ENCODE assay signal across 8 cellular contexts in genomic region chr5:69491838-69492390, GRCh38. TPM values are rescaled to one million over a fixed set of nuclear protein-coding genes. Genes with fewer than 3 reads are reported as not detected.
DNase-seq lines count a peak whose midpoint lies in the region; ATAC-seq and TF ChIP-seq lines count a peak whose summit lies in the region.

No MANE protein-coding gene starts in this region.

- no peaks in the 10 kb centered on the region for H3K36me3 Mint-ChIP-seq in neural crest cell (ENCODE audit: low read depth)

- H3K27me3 ChIP-seq in effector memory CD4-positive, alpha-beta T cell (replicated peaks; ENCODE audit: control insufficient read depth, insufficient read depth, low read length, poor library complexity, severe bottlenecking): peaks cover 7% of the 10 kb centered on the region

- H3K9me3 ChIP-seq in effector memory CD4-positive, alpha-beta T cell (ENCODE audit: control insufficient read depth, low read length): no peaks in the 10 kb centered on the region

- no peak for DNase-seq in Jurkat, Clone E6-1 (ENCODE audit: low read depth, low spot score)
- no peak for DNase-seq in effector memory CD4-positive, alpha-beta T cell
- no peak for DNase-seq in neural crest cell (ENCODE audit: low read depth, low spot score)
- no peak for DNase-seq in NCI-H446 (lab: John Stamatoyannopoulos, UW)
- no peak for DNase-seq in HuH-7.5 (ENCODE audit: low spot score)
- DNase-seq in cerebellar nuclear complex (lab: John Stamatoyannopoulos, UW): no peak

- no peaks in the 10 kb centered on the region for H3K9me3 Mint-ChIP-seq in neural crest cell

- H3K36me3 ChIP-seq in effector memory CD4-positive, alpha-beta T cell (ENCODE audit: control insufficient read depth, insufficient read depth, low read length): no peaks in the 10 kb centered on the region

- peaks cover 19% of the 10 kb centered on the region for H3K4me1 ChIP-seq in effector memory CD4-positive, alpha-beta T cell (ENCODE audit: control insufficient read depth, insufficient read depth, low read length, poor library complexity, severe bottlenecking)

- H3K4me3 ChIP-seq in Jurkat, Clone E6-1 (ENCODE audit: low read length): peak overlapping the region; percentile 60
- H3K4me3 ChIP-seq in effector memory CD4-positive, alpha-beta T cell (ENCODE audit: insufficient read depth, low read depth, low read length, poor library complexity, severe bottlenecking): peak overlapping the region; percentile 56

- peaks cover 6% of the 10 kb centered on the region for H3K4me1 Mint-ChIP-seq in neural crest cell

- H3K27ac Mint-ChIP-seq in neural crest cell (ENCODE audit: unreplicated experiment): no peak overlapping the region

- H3K4me3 Mint-ChIP-seq in neural crest cell: peak overlapping the region; percentile 85

- H3K27me3 Mint-ChIP-seq in neural crest cell (ENCODE audit: low read depth): peaks cover 76% of the 10 kb centered on the region

- no peak for TF ChIP-seq CTCF in C4-2B (conservative IDR thresholded peaks at IDR 0.05)
- no peak for TF ChIP-seq CTCF in neural crest cell (conservative IDR thresholded peaks at IDR 0.05)

- no peak for ATAC-seq in GM21381 (IDR thresholded peaks at IDR 0.05; ENCODE audit: unreplicated experiment)

- peak overlapping the region; percentile 88 for H3K27ac ChIP-seq in C4-2B
- no peak overlapping the region for H3K27ac ChIP-seq in effector memory CD4-positive, alpha-beta T cell (ENCODE audit: insufficient read depth, low read length, poor library complexity, severe bottlenecking)

RNA-seq across cellular contexts. Expression of gene OCLN, which starts 0.7 kb away (rescaled TPM):
- 4.7 TPM for polyA plus RNA-seq in Jurkat, Clone E6-1 (2012; ENCODE audit: insufficient read depth, insufficient read length)
- total RNA-seq in neural crest cell: 6.7 and 7.9 TPM in 2 replicates
